In the genomic region with DNA sequence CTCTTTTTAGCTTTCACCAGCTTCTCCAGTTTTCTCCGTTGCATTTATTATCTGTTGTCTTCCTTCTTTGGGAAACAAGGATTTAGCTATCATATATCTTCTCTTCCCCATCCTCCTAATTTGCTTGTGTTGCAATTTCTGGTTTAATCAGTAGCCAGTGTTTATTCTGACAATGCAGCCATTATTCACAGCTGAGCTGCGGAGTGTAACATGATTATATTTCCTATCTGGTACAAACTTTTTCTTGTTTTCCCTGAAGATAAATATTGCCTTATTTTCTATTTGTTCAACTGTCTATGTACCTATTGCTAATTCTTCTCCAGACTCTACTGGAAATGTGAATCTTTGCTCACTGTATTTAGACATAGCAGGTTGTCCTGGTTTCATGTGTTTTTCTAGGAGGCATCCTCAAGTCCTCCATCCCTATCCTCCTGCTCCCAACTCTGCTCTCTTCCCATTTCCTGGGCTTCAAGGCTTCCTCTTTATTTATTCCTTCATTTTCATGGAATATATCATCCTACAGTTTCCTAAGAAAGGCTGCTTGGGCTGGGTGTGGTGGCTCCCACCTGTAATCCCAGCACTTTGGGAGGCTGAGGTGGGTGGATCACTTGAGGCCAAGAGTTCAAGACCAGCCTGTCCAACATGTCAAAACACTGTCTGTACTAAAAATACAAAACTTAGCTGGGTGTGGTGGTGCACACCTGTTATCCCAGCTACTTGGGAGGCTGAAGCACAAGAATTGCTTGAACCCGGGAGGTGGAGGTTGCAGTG, we compare ENCODE assay signal across 1 cellular context.
TF ChIP-seq lines count a peak whose summit lies in the region.

No MANE protein-coding gene starts in this region.

TF ChIP-seq in HEK293T, 16 proteins besides CTCF, POLR2A, EP300 and RAD21 (continued from another document):
- TF ChIP-seq, protein P1, sequence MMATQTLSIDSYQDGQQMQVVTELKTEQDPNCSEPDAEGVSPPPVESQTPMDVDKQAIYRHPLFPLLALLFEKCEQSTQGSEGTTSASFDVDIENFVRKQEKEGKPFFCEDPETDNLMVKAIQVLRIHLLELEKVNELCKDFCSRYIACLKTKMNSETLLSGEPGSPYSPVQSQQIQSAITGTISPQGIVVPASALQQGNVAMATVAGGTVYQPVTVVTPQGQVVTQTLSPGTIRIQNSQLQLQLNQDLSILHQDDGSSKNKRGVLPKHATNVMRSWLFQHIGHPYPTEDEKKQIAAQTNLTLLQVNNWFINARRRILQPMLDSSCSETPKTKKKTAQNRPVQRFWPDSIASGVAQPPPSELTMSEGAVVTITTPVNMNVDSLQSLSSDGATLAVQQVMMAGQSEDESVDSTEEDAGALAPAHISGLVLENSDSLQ (IDR thresholded peaks at IDR 0.05): no peak
